1 cellular context compared by ENCODE assay signal in the genomic region with DNA sequence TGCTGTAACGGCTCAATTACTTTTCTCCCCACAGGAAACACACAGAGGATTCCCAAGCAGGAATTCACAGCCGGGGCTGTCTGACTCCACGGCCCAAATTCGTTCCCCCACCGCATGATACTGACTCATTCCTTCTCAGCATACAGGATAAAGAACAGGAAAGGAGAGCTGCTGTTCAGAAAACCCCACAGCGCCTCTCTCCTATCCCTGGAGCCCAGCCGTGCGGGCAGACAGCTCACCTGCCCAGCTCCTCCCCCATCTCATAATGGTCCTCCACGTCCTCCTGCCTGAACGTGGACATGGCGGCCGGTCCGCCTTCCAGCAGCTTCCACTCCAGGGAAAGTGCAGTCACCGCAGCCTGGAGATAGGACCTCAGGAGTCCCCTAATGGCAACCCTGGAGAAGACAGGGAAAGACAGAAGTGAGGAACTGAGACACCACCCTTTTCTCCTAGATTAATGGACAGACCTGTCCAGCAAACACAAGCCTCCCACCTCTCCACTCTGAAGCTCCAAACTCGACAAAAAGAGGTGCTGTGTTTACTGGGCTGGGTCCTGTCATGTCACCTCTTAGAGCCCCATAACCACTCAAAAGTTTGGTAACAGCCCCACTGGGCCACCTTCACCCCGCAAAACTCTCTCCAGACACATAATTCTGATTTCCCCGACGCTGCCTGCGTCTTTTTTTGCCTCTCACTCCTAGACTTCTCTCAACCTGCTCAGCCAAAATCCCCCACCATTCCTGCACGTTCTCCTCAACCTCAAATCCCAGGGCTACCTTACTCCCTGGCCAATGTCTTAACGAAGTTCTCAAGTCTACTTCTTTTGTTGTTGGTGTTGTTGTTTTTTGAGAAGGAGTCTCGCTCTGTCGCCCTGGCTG.
TF ChIP-seq lines count a peak whose summit lies in the region.

No MANE protein-coding gene starts in this region.

TF ChIP-seq in neural cell, 6 proteins besides CTCF, POLR2A, EP300 and RAD21 (continued from another document):
- TF ChIP-seq, protein P1, sequence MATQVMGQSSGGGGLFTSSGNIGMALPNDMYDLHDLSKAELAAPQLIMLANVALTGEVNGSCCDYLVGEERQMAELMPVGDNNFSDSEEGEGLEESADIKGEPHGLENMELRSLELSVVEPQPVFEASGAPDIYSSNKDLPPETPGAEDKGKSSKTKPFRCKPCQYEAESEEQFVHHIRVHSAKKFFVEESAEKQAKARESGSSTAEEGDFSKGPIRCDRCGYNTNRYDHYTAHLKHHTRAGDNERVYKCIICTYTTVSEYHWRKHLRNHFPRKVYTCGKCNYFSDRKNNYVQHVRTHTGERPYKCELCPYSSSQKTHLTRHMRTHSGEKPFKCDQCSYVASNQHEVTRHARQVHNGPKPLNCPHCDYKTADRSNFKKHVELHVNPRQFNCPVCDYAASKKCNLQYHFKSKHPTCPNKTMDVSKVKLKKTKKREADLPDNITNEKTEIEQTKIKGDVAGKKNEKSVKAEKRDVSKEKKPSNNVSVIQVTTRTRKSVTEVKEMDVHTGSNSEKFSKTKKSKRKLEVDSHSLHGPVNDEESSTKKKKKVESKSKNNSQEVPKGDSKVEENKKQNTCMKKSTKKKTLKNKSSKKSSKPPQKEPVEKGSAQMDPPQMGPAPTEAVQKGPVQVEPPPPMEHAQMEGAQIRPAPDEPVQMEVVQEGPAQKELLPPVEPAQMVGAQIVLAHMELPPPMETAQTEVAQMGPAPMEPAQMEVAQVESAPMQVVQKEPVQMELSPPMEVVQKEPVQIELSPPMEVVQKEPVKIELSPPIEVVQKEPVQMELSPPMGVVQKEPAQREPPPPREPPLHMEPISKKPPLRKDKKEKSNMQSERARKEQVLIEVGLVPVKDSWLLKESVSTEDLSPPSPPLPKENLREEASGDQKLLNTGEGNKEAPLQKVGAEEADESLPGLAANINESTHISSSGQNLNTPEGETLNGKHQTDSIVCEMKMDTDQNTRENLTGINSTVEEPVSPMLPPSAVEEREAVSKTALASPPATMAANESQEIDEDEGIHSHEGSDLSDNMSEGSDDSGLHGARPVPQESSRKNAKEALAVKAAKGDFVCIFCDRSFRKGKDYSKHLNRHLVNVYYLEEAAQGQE (IDR thresholded peaks at IDR 0.05; ENCODE audit: borderline replicate concordance) = no peak
- no peak for TF ChIP-seq EZH2 (IDR thresholded peaks at IDR 0.05; ENCODE audit: borderline replicate concordance, insufficient read depth, low read length, poor library complexity, severe bottlenecking)
- TF ChIP-seq SMC3 (conservative IDR thresholded peaks at IDR 0.05; ENCODE audit: poor library complexity) = no peak
- TF ChIP-seq TAF1 (IDR thresholded peaks at IDR 0.05; ENCODE audit: low read depth) = no peak
- TF ChIP-seq POLR2AphosphoS5 (IDR thresholded peaks at IDR 0.05) = no peak
